ENCODE assay signal across 8 cellular contexts in the genomic region with DNA sequence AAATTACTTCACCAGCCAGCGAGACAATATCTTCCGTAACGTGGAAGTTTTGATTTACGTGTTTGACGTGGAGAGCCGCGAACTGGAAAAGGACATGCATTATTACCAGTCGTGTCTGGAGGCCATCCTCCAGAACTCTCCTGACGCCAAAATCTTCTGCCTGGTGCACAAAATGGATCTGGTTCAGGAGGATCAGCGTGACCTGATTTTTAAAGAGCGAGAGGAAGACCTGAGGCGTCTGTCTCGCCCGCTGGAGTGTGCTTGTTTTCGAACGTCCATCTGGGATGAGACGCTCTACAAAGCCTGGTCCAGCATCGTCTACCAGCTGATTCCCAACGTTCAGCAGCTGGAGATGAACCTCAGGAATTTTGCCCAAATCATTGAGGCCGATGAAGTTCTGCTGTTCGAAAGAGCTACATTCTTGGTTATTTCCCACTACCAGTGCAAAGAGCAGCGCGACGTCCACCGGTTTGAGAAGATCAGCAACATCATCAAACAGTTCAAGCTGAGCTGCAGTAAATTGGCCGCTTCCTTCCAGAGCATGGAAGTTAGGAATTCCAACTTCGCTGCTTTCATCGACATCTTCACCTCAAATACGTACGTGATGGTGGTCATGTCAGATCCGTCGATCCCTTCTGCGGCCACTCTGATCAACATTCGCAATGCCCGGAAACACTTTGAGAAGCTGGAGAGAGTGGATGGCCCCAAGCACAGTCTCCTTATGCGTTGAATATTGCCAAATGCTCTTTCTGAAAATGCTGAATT. TPM values are rescaled to one million over a fixed set of nuclear protein-coding genes. Genes with fewer than 3 reads are reported as not detected.
DNase-seq lines count a peak whose midpoint lies in the region; ATAC-seq lines count a peak whose summit lies in the region.

No MANE protein-coding gene starts in this region.

- ATAC-seq in GM19351 (IDR thresholded peaks at IDR 0.05; ENCODE audit: unreplicated experiment) = no peak

- DNase-seq in GM04503 (ENCODE audit: low read depth) (peak; percentile 8), M059J (ENCODE audit: low read depth) (peak; percentile 65), anterior cingulate cortex (lab: John Stamatoyannopoulos, UW) (peak in 31 of 58 donors; percentile 17 to 76 (median 43)), skeletal muscle cell (ENCODE audit: low read depth) (no peak), NCI-H1048 (lab: John Stamatoyannopoulos, UW) (no peak), NAMALWA (ENCODE audit: low spot score) (no peak)

- peak overlapping the region; percentile 91 for H3K4me3 ChIP-seq in iPS-11a (ENCODE audit: low read depth, low read length)
- peak overlapping the region; percentile 85 for H3K4me3 ChIP-seq in skeletal muscle cell (ENCODE audit: low read depth, low read length)

RNA-seq across cellular contexts. Expression of a gene that starts 0.8 kb away (rescaled TPM):
- total RNA-seq in M059J (2014; rRNA removed; shearing (Covaris generic)) = 71.3 and 83.9 TPM in 2 replicates

RNA-seq across cellular contexts. Expression of a gene that starts 17.0 kb away (rescaled TPM):
- total RNA-seq in M059J (2014; rRNA removed; shearing (Covaris generic)) = 0.10 TPM in 1 of 2 replicates, not detected in the other

RNA-seq across cellular contexts. Expression of a gene that starts 52.6 kb away (rescaled TPM):
- 18.8 and 28.4 TPM in 2 replicates for total RNA-seq in M059J (2014; rRNA removed; shearing (Covaris generic))

Comparison
In these comparisons a context has a peak if more than half of its experiments do, and no peak if none do; other contexts are left out.
1. DNase-seq: peak in GM04503 (single experiment), M059J (single experiment) and anterior cingulate cortex (31 of 58); none in skeletal muscle cell (single experiment), NCI-H1048 (single experiment) and NAMALWA (single experiment).